Comparison of ENCODE assay signal across 1 cellular context in genomic region chr15:52523646-52524045, GRCh38.
TF ChIP-seq lines count a peak whose summit lies in the region.

No MANE protein-coding gene starts in this region.

TF ChIP-seq in SK-N-SH, 30 proteins besides CTCF, POLR2A, EP300 and RAD21:
- TF ChIP-seq ZBTB33 (IDR thresholded peaks at IDR 0.05; ENCODE audit: borderline replicate concordance, low read depth) (no peak), FOXM1 (IDR thresholded peaks at IDR 0.05; ENCODE audit: low read depth) (no peak), RFX5 (IDR thresholded peaks at IDR 0.05; ENCODE audit: low read length) (no peak)
